Comparison of ENCODE assay signal across 8 cellular contexts in genomic region chr2:111495636-111496035, GRCh38.
DNase-seq lines count a peak whose midpoint lies in the region; ATAC-seq, FAIRE-seq and TF ChIP-seq lines count a peak whose summit lies in the region.
"Not testable (repeated sequence)": the region's sequence is repeated elsewhere in the genome, so short reads cannot be mapped to it uniquely, and the experiment has no call there.

No MANE protein-coding gene starts in this region.

- POLR2A ChIA-PET in AG04450 (lab: Yijun Ruan, JAX); HCT116 (lab: Charles Lee): not testable (repeated sequence)

- not testable (repeated sequence) for H4K20me1 ChIP-seq in HCT116 (ENCODE audit: insufficient read depth); astrocyte (ENCODE audit: insufficient read depth, low read length); hepatocyte (ENCODE audit: insufficient read depth, poor library complexity, severe bottlenecking); smooth muscle cell (ENCODE audit: low read depth)

- BruUV-seq in HCT116 (replicated peaks; lab: Mats Ljungman, UMichigan), result not testable (repeated sequence)

- not testable (repeated sequence) for H3F3A ChIP-seq in smooth muscle cell (ENCODE audit: low read depth)

- not testable (repeated sequence) for H3K4me3 ChIP-seq in AG04450 (ENCODE audit: low read depth, low read length); HCT116 (replicated peaks in 1 of 2; ENCODE audit: low read depth in 1 of 2, low read length in 2 of 2); astrocyte (ENCODE audit: insufficient read depth, low read depth, low read length); hepatocyte; smooth muscle cell

- not testable (repeated sequence) for H3K9me3 ChIP-seq in AG04450 (ENCODE audit: control insufficient read depth, insufficient read depth, low read length); HCT116 (ENCODE audit: control insufficient read depth in 1 of 2, insufficient read depth in 1 of 2, low read depth in 1 of 2, low read length in 2 of 2); astrocyte (ENCODE audit: insufficient read depth, low read depth, low read length); hepatocyte (ENCODE audit: low read depth); smooth muscle cell (replicated peaks; ENCODE audit: low read depth)

- FAIRE-seq in RCC 7860 (lab: Jason Lieb, UNC); astrocyte (lab: Jason Lieb, UNC): not testable (repeated sequence)

- intact Hi-C loops in HCT116 (cut with micrococcal nuclease), result not testable (repeated sequence)

- H3K79me2 ChIP-seq in HCT116 (ENCODE audit: insufficient read depth, low read length) (peaks cover 16% of the 10 kb centered on the region), astrocyte (ENCODE audit: insufficient read depth, low read length) (peaks cover 26% of the 10 kb centered on the region)
- H3K79me2 ChIP-seq in hepatocyte; smooth muscle cell (ENCODE audit: low read depth): not testable (repeated sequence)

- CTCF ChIA-PET in AG04450 (lab: Charles Lee); HCT116 (lab: Charles Lee): not testable (repeated sequence)

- peaks cover 17 to 28% of the 10 kb centered on the region in 2 experiments for H3K4me1 ChIP-seq in HCT116 (ENCODE audit: control insufficient read depth in 1 of 2, insufficient read depth in 2 of 2, low read length in 2 of 2)
- H3K4me1 ChIP-seq in astrocyte (ENCODE audit: insufficient read depth, low read length), result peaks cover 22% of the 10 kb centered on the region
- H3K4me1 ChIP-seq in hepatocyte (ENCODE audit: insufficient read depth); smooth muscle cell (ENCODE audit: low read depth): not testable (repeated sequence)

- H3K27me3 ChIP-seq in AG04450 (ENCODE audit: control insufficient read depth, insufficient read depth, low read length); HCT116 (ENCODE audit: insufficient read depth, low read length); astrocyte (ENCODE audit: insufficient read depth, low read length); hepatocyte; smooth muscle cell (ENCODE audit: low read depth): not testable (repeated sequence)

- not testable (repeated sequence) for H3K36me3 Mint-ChIP-seq in astrocyte (ENCODE audit: low read depth, unreplicated experiment); nephron (ENCODE audit: low read depth)

- H3K27ac ChIP-seq in AG04450 (ENCODE audit: low read depth, low read length) (peak overlapping the region; percentile 84), HCT116 (ENCODE audit: low read depth, low read length) (peak overlapping the region; percentile 84), astrocyte (ENCODE audit: low read depth, low read length) (peak overlapping the region; percentile 92), epithelial cell of prostate (peak overlapping the region; percentile 56), hepatocyte (peak overlapping the region; percentile 83), smooth muscle cell (ENCODE audit: low read depth) (peak overlapping the region; percentile 87)

- WGBS in hepatocyte (ENCODE audit: low lambda C conversion rate, missing lambda C conversion rate), result 70% methylated on average over 2 of the region's 2 CpGs
- WGBS in smooth muscle cell (ENCODE audit: low lambda C conversion rate), result 0% methylated on average over 2 of the region's 2 CpGs

- not testable (repeated sequence) for H3K9me2 ChIP-seq in HCT116 (ENCODE audit: insufficient read depth); hepatocyte (replicated peaks; ENCODE audit: insufficient read depth)

- not testable (repeated sequence) for TF ChIP-seq POLR2A in HCT116 (IDR thresholded peaks at IDR 0.05; ENCODE audit: borderline replicate concordance, extremely low read depth, insufficient read depth, insufficient read length)

- H3K4me2 ChIP-seq in HCT116 (ENCODE audit: low read length), result peak overlapping the region; percentile 53
- peak overlapping the region; percentile 58 for H3K4me2 ChIP-seq in astrocyte (ENCODE audit: low read length)
- not testable (repeated sequence) for H3K4me2 ChIP-seq in hepatocyte
- peak overlapping the region; percentile 56 for H3K4me2 ChIP-seq in smooth muscle cell

- not testable (repeated sequence) for H3K27me3 Mint-ChIP-seq in astrocyte (ENCODE audit: low read depth, unreplicated experiment); nephron (ENCODE audit: low read depth)

- not testable (repeated sequence) for H2AFZ ChIP-seq in HCT116 (ENCODE audit: low read depth, low read length, poor library complexity, severe bottlenecking); astrocyte (ENCODE audit: low read depth, low read length); hepatocyte; smooth muscle cell (ENCODE audit: low read depth)

- not testable (repeated sequence) for H3K36me3 ChIP-seq in HCT116 (ENCODE audit: control insufficient read depth in 1 of 2, insufficient read depth in 2 of 2, low read length in 2 of 2); astrocyte (ENCODE audit: insufficient read depth, low read length); hepatocyte (replicated peaks; ENCODE audit: insufficient read depth, low read depth); smooth muscle cell (ENCODE audit: low read depth)

- H3K27ac Mint-ChIP-seq in astrocyte (ENCODE audit: unreplicated experiment) (peak overlapping the region; percentile 94), nephron (peak overlapping the region in 2 of 3 experiments; percentile 50 to 58)

- DNase-seq in AG04450 (ENCODE audit: low read depth, low spot score); HCT116 (ENCODE audit: low read depth, low spot score); epithelial cell of prostate (ENCODE audit: low read depth, low spot score); hepatocyte (ENCODE audit: low spot score); smooth muscle cell (lab: John Stamatoyannopoulos, UW; ENCODE audit: unreplicated experiment): not testable (repeated sequence)
- DNase-seq in RCC 7860 (ENCODE audit: low spot score), result peak; percentile 14
- DNase-seq in astrocyte (ENCODE audit: low read depth), result peak; percentile 71

- ATAC-seq in HCT116, result peak; percentile 19

- not testable (repeated sequence) for H3K4me3 Mint-ChIP-seq in astrocyte (ENCODE audit: unreplicated experiment); nephron

- H3K9ac ChIP-seq in HCT116 (ENCODE audit: low read length), result peak overlapping the region; percentile 47
- peak overlapping the region; percentile 73 for H3K9ac ChIP-seq in astrocyte (ENCODE audit: low read length)
- H3K9ac ChIP-seq in smooth muscle cell (ENCODE audit: low read depth), result peak overlapping the region; percentile 39

- peaks cover 20% of the 10 kb centered on the region for H3K4me1 Mint-ChIP-seq in astrocyte (ENCODE audit: low read depth, unreplicated experiment)
- H3K4me1 Mint-ChIP-seq in nephron, result peaks cover 16% of the 10 kb centered on the region

- TF ChIP-seq RAD21 in HCT116 (IDR thresholded peaks at IDR 0.05; ENCODE audit: low read depth), result not testable (repeated sequence)

- RAD21 ChIA-PET in HCT116 (lab: Charles Lee; ENCODE audit: low non-redundant PET in 1 of 2, low total read pairs in 2 of 2, uncharacterized antibody in 2 of 2, unreplicated experiment in 2 of 2), result not testable (repeated sequence)

- H3K9me3 Mint-ChIP-seq in astrocyte (ENCODE audit: unreplicated experiment); nephron: not testable (repeated sequence)

- not testable (repeated sequence) for TF ChIP-seq CTCF in AG04450 (IDR thresholded peaks at IDR 0.05; ENCODE audit: low read depth, low read length); HCT116 (IDR thresholded peaks at IDR 0.05 in 2 of 3, conservative IDR thresholded peaks at IDR 0.05 in 1 of 3; ENCODE audit: borderline replicate concordance in 1 of 3, insufficient read depth in 1 of 3, low read depth in 2 of 3, low read length in 2 of 3); astrocyte (IDR thresholded peaks at IDR 0.05; ENCODE audit: insufficient read depth, low read depth, low read length); hepatocyte (IDR thresholded peaks at IDR 0.05; ENCODE audit: poor library complexity); nephron (IDR thresholded peaks at IDR 0.05; ENCODE audit: unreplicated experiment in 3 of 3); smooth muscle cell (IDR thresholded peaks at IDR 0.05; ENCODE audit: borderline replicate concordance, insufficient read depth, poor library complexity, severe bottlenecking)
